In the genomic region with DNA sequence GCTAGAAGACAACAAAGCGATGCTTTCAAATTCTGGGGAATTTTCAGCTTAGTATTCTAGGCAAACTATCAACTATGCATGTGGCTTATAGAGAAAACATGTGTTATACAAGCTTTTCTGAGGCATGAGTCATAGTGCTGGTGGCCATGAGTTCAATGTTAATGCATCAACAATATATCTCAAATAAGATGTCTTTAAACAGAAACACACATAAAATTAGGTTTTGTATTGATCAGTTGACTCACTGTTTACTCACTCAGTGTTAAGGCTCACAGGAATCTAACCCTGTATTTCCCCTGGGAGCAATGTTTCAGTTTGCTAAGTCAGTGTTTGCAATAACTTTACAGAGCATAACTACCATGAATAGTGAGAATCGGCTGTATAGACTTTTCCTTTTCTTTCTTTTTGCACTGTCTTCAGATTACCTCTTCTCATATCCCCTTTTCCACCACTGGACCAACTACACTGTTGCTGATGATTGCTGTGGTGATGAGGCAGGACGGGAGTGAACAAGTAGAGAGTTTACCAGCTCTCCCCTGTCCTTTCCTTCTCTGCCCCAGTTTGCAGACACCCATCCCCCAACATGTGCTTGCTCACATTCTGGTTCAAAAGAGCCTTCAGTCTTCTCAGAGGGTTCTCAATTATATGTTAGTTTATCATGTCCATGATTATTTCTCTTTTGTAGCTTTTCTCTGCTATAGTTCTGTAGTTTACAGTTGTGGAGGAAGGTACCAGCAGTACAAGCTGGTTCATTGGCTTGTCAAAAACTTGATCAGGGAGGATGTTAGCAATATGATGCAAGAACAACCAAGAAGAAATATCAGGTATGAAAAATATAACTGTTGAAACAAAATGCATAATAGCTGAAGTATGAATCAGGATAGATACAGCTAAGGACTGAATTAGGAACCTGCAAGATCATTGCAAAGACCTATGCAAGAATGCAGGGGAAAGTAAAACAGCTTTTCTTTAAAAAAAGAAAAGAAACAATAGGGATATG, we compare ENCODE assay signal across 1 cellular context.
TF ChIP-seq lines count a peak whose summit lies in the region.

No MANE protein-coding gene starts in this region.

TF ChIP-seq in H1, 55 proteins besides CTCF, POLR2A, EP300 and RAD21:
- TF ChIP-seq GABPA (IDR thresholded peaks at IDR 0.05; ENCODE audit: borderline replicate concordance, insufficient read depth, low read length) (no peak), CBX5 (IDR thresholded peaks at IDR 0.05; ENCODE audit: low read depth, low read length) (no peak), TEAD4 (IDR thresholded peaks at IDR 0.05; ENCODE audit: low read depth, low read length) (no peak), SAP30 (IDR thresholded peaks at IDR 0.05; ENCODE audit: insufficient read depth, insufficient replicate concordance, low read length) (no peak), JUND (IDR thresholded peaks at IDR 0.05; ENCODE audit: low read length) (no peak), BCL11A (IDR thresholded peaks at IDR 0.05; ENCODE audit: low read depth in 2 of 2, low read length in 2 of 2) (no peak), SIRT6 (IDR thresholded peaks at IDR 0.05; ENCODE audit: low read length) (no peak), TAF7 (optimal IDR thresholded peaks at IDR 0.05; ENCODE audit: borderline replicate concordance, low read depth, low read length) (no peak), RXRA (IDR thresholded peaks at IDR 0.05; ENCODE audit: insufficient read depth, low read depth, low read length) (no peak), GTF2F1 (IDR thresholded peaks at IDR 0.05; ENCODE audit: borderline replicate concordance, low read depth, low read length) (no peak), SUZ12 (IDR thresholded peaks at IDR 0.05; ENCODE audit: low read length) (no peak), CHD1 (IDR thresholded peaks at IDR 0.05; ENCODE audit: low read depth, low read length) (no peak)
- TF ChIP-seq, protein P1, sequence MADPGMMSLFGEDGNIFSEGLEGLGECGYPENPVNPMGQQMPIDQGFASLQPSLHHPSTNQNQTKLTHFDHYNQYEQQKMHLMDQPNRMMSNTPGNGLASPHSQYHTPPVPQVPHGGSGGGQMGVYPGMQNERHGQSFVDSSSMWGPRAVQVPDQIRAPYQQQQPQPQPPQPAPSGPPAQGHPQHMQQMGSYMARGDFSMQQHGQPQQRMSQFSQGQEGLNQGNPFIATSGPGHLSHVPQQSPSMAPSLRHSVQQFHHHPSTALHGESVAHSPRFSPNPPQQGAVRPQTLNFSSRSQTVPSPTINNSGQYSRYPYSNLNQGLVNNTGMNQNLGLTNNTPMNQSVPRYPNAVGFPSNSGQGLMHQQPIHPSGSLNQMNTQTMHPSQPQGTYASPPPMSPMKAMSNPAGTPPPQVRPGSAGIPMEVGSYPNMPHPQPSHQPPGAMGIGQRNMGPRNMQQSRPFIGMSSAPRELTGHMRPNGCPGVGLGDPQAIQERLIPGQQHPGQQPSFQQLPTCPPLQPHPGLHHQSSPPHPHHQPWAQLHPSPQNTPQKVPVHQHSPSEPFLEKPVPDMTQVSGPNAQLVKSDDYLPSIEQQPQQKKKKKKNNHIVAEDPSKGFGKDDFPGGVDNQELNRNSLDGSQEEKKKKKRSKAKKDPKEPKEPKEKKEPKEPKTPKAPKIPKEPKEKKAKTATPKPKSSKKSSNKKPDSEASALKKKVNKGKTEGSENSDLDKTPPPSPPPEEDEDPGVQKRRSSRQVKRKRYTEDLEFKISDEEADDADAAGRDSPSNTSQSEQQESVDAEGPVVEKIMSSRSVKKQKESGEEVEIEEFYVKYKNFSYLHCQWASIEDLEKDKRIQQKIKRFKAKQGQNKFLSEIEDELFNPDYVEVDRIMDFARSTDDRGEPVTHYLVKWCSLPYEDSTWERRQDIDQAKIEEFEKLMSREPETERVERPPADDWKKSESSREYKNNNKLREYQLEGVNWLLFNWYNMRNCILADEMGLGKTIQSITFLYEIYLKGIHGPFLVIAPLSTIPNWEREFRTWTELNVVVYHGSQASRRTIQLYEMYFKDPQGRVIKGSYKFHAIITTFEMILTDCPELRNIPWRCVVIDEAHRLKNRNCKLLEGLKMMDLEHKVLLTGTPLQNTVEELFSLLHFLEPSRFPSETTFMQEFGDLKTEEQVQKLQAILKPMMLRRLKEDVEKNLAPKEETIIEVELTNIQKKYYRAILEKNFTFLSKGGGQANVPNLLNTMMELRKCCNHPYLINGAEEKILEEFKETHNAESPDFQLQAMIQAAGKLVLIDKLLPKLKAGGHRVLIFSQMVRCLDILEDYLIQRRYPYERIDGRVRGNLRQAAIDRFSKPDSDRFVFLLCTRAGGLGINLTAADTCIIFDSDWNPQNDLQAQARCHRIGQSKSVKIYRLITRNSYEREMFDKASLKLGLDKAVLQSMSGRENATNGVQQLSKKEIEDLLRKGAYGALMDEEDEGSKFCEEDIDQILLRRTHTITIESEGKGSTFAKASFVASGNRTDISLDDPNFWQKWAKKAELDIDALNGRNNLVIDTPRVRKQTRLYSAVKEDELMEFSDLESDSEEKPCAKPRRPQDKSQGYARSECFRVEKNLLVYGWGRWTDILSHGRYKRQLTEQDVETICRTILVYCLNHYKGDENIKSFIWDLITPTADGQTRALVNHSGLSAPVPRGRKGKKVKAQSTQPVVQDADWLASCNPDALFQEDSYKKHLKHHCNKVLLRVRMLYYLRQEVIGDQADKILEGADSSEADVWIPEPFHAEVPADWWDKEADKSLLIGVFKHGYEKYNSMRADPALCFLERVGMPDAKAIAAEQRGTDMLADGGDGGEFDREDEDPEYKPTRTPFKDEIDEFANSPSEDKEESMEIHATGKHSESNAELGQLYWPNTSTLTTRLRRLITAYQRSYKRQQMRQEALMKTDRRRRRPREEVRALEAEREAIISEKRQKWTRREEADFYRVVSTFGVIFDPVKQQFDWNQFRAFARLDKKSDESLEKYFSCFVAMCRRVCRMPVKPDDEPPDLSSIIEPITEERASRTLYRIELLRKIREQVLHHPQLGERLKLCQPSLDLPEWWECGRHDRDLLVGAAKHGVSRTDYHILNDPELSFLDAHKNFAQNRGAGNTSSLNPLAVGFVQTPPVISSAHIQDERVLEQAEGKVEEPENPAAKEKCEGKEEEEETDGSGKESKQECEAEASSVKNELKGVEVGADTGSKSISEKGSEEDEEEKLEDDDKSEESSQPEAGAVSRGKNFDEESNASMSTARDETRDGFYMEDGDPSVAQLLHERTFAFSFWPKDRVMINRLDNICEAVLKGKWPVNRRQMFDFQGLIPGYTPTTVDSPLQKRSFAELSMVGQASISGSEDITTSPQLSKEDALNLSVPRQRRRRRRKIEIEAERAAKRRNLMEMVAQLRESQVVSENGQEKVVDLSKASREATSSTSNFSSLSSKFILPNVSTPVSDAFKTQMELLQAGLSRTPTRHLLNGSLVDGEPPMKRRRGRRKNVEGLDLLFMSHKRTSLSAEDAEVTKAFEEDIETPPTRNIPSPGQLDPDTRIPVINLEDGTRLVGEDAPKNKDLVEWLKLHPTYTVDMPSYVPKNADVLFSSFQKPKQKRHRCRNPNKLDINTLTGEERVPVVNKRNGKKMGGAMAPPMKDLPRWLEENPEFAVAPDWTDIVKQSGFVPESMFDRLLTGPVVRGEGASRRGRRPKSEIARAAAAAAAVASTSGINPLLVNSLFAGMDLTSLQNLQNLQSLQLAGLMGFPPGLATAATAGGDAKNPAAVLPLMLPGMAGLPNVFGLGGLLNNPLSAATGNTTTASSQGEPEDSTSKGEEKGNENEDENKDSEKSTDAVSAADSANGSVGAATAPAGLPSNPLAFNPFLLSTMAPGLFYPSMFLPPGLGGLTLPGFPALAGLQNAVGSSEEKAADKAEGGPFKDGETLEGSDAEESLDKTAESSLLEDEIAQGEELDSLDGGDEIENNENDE (IDR thresholded peaks at IDR 0.05; ENCODE audit: insufficient replicate concordance, low read length): no peak
- TF ChIP-seq, protein P2, sequence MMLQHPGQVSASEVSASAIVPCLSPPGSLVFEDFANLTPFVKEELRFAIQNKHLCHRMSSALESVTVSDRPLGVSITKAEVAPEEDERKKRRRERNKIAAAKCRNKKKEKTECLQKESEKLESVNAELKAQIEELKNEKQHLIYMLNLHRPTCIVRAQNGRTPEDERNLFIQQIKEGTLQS (IDR thresholded peaks at IDR 0.05; ENCODE audit: insufficient read depth, low read depth, low read length): no peak
TF ChIP-seq in H1: peak in this region for 0.
